ENCODE assay signal across 13 cellular contexts in the genomic region with DNA sequence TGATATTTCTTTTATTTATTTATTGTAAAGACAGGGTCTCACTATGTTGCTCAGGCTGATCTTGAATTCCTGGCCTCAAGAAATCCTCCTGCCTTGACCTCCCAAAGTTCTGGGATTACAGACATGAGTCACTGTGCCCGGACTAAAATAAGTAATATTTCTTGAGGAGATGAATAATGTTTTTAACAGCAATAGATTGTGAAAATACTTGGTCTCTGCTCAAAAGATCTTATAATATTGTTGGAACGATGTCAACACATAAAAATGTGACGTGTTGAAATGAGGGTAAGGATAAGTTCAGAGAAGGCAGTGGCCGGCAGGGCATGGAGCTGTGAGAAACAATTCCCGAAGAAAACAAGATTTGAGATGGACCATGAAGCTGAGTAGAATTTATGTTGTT.
"Had no signal": no experiment of that assay in that cellular context is flagged by ENCODE, and none has a peak within 500 bp of the region (broad histone marks: within the 10 kb centered on the region; RNA-seq: fewer than 3 reads in every experiment).

No MANE protein-coding gene starts in this region.

- ATAC-seq: pancreas; stimulated activated naive B cell treated with anti-CD40 and anti-IgM and Interleukin-4, amounts not matched to agents 10 μg/mL and 1 μg/mL and 100 μg/mL, for 72 hours had no signal

- H3K27ac ChIP-seq: colonic mucosa, pancreas had no signal

- H3K36me3 Mint-ChIP-seq: mesothelial cell of epicardium; stimulated activated naive B cell treated with anti-CD40 and anti-IgM and Interleukin-4, amounts not matched to agents 10 μg/mL and 1 μg/mL and 100 μg/mL, for 72 hours had no signal

- H3K9me3 Mint-ChIP-seq: activated naive CD8-positive, alpha-beta T cell treated with anti-CD3 and anti-CD28 coated beads, Interleukin-2, amount 10 ng/mL, durations not matched to agents 7 days and 5 days; neural crest cell; stimulated activated naive B cell treated with anti-CD40 and anti-IgM and Interleukin-4, amounts not matched to agents 10 μg/mL and 1 μg/mL and 100 μg/mL, for 72 hours had no signal

- H3K27me3 Mint-ChIP-seq: stimulated activated naive B cell treated with anti-CD40 and anti-IgM and Interleukin-4, amounts not matched to agents 10 μg/mL and 1 μg/mL and 100 μg/mL, for 72 hours had no signal

- H3K9me3 ChIP-seq: colonic mucosa, pancreas had no signal

- H3K27me3 ChIP-seq: colonic mucosa, pancreas had no signal

- DNase-seq: activated CD4-positive, alpha-beta T cell treated with anti-CD3 and anti-CD28 coated beads, Interleukin-2, amount 50 U/mL, for 1 hour; activated CD4-positive, CD25-positive, alpha-beta regulatory T cell; activated CD8-positive, alpha-beta memory T cell treated with anti-CD3 and anti-CD28 coated beads for 24 hours; activated naive CD8-positive, alpha-beta T cell treated with anti-CD3 and anti-CD28 coated beads, Interleukin-2, amount 10 ng/mL, durations not matched to agents 7 days and 5 days; colonic mucosa; islet precursor cell; pancreas; stimulated activated naive B cell treated with anti-CD40 and anti-IgM and Interleukin-4, amounts not matched to agents 10 μg/mL and 1 μg/mL and 100 μg/mL, for 72 hours; substantia nigra; SW 1271 had no signal

- H3K4me1 Mint-ChIP-seq: activated naive CD8-positive, alpha-beta T cell treated with anti-CD3 and anti-CD28 coated beads, Interleukin-2, amount 10 ng/mL, durations not matched to agents 7 days and 5 days; neural crest cell; stimulated activated naive B cell treated with anti-CD40 and anti-IgM and Interleukin-4, amounts not matched to agents 10 μg/mL and 1 μg/mL and 100 μg/mL, for 72 hours had no signal

- H3K27ac Mint-ChIP-seq: activated naive CD8-positive, alpha-beta T cell treated with anti-CD3 and anti-CD28 coated beads, Interleukin-2, amount 10 ng/mL, durations not matched to agents 7 days and 5 days; mesothelial cell of epicardium; stimulated activated naive B cell treated with anti-CD40 and anti-IgM and Interleukin-4, amounts not matched to agents 10 μg/mL and 1 μg/mL and 100 μg/mL, for 72 hours had no signal

- H3K4me3 Mint-ChIP-seq: activated naive CD8-positive, alpha-beta T cell treated with anti-CD3 and anti-CD28 coated beads, Interleukin-2, amount 10 ng/mL, durations not matched to agents 7 days and 5 days; mesothelial cell of epicardium; neural crest cell; stimulated activated naive B cell treated with anti-CD40 and anti-IgM and Interleukin-4, amounts not matched to agents 10 μg/mL and 1 μg/mL and 100 μg/mL, for 72 hours had no signal

- H3K4me1 ChIP-seq: colonic mucosa, pancreas had no signal

- H3K36me3 ChIP-seq: colonic mucosa, pancreas had no signal

- H3K4me3 ChIP-seq: colonic mucosa, lung, pancreas had no signal
